Comparison of ENCODE assay signal across 32 cellular contexts in genomic region chr12:49253033-49253623, GRCh38. TPM values are rescaled to one million over a fixed set of nuclear protein-coding genes. Genes with fewer than 3 reads are reported as not detected.
DNase-seq lines count a peak whose midpoint lies in the region; ATAC-seq and TF ChIP-seq lines count a peak whose summit lies in the region.
"Had no signal": no experiment of that assay in that cellular context is flagged by ENCODE, and none has a peak within 500 bp of the region (broad histone marks: within the 10 kb centered on the region; RNA-seq: fewer than 3 reads in every experiment).

No MANE protein-coding gene starts in this region.

- CTCF ChIA-PET in BJ (lab: Yijun Ruan, JAX): interaction anchor here (0.6 to 1.4 kb wide), 3 partner anchors 8 to 76 kb away, joined by 3 to 5 read pairs (median 4); no protein-coding TSS in a partner anchor
- CTCF ChIA-PET in HEK293 (lab: Yijun Ruan, JAX): interaction anchor here (0.6 kb wide), 2 partner anchors 90 to 242 kb away, joined by 3 to 4 read pairs; no protein-coding TSS in a partner anchor

- POLR2A ChIA-PET in BJ (lab: Charles Lee) (no interaction called here), HEK293 (lab: Yijun Ruan, JAX) (interaction anchor here (0.6 to 1.5 kb wide), 2 partner anchors 11 to 142 kb away, joined by 3 to 4 read pairs; no protein-coding TSS in a partner anchor)

- TF ChIP-seq CTCF in BJ (IDR thresholded peaks at IDR 0.05; ENCODE audit: insufficient read depth, low read depth, low read length) (no peak), HEK293 (tag by site-specific recombination; IDR thresholded peaks at IDR 0.05) (no peak), mesothelial cell of epicardium (IDR thresholded peaks at IDR 0.05; ENCODE audit: unreplicated experiment) (no peak)

- no peaks in the 10 kb centered on the region for H3K36me3 Mint-ChIP-seq in activated T-helper 2 cell treated with anti-CD3 and anti-CD28 coated beads, Interferon-gamma antibody, Interleukin-2, Interleukin-4, amounts not matched to agents 10 μg/mL and 5 μg/mL and 100 μg/mL, durations not matched to agents 14 hours and 24 hours and 36 hours (ENCODE audit: low read depth)
- H3K36me3 Mint-ChIP-seq in mesothelial cell of epicardium: no peaks in the 10 kb centered on the region
- H3K36me3 Mint-ChIP-seq: activated naive CD4-positive, alpha-beta T cell treated with anti-CD3 and anti-CD28 coated beads, Interleukin-2, amount 50 U/mL, for 72 hours; IgD-negative memory B cell had no signal

- no peaks in the 10 kb centered on the region for H3K27me3 ChIP-seq in BJ (ENCODE audit: control insufficient read depth, insufficient read depth, low read length)
- H3K27me3 ChIP-seq: left lung, MG63, Peyer's patch had no signal

- H3K36me3 ChIP-seq in BJ (ENCODE audit: control insufficient read depth, insufficient read depth, low read length) (no peaks in the 10 kb centered on the region), HEK293 (ENCODE audit: control insufficient read depth in 2 of 2, insufficient read depth in 1 of 2, low read length in 2 of 2) (no peaks in the 10 kb centered on the region)
- H3K36me3 ChIP-seq: left lung, MG63, Peyer's patch had no signal

- H3K4me3 ChIP-seq in BJ (ENCODE audit: low read depth, low read length): no peak overlapping the region
- H3K4me3 ChIP-seq in HEK293 (ENCODE audit: low read depth, low read length): no peak overlapping the region
- H3K4me3 ChIP-seq: coronary artery, left lung, MG63, Peyer's patch, SK-N-MC had no signal

- DNase-seq in BJ (ENCODE audit: low read depth) (peak; percentile 43), mesothelial cell of epicardium (ENCODE audit: low spot score in 2 of 2, unreplicated experiment in 2 of 2) (no peak), NCI-H524 treated with DMSO at 0.1 percent for 48 hours (lab: John Stamatoyannopoulos, UW) (no peak), iPS-NIHi11 (ENCODE audit: low spot score) (no peak), NOMO-1 (lab: John Stamatoyannopoulos, UW; ENCODE audit: unreplicated experiment in 2 of 2) (no peak)
- DNase-seq in activated T-helper 2 cell treated with anti-CD3 and anti-CD28 coated beads, Interferon-gamma antibody, Interleukin-2, Interleukin-4, amounts not matched to agents 10 μg/mL and 5 μg/mL and 100 μg/mL, durations not matched to agents 14 hours and 24 hours and 36 hours (ENCODE audit: low spot score): no peak
- DNase-seq: activated CD4-positive, CD25-positive, alpha-beta regulatory T cell; activated CD8-positive, alpha-beta T cell treated with anti-CD3 and anti-CD28 coated beads for 36 hours; activated T-cell treated with anti-CD3 and anti-CD28 coated beads for 4 hours; DMS 273 treated with DMSO at 0.1 percent for 48 hours; endodermal cell; GF-D8; H9; left lung; MG63; NCI-H1417; NCI-H2081 treated with DMSO at 0.1 percent for 48 hours; NCI-H510A; nephron progenitor cell; NK-92 treated with Interleukin-12 subunit alpha and Interleukin-12 subunit beta, amount 100 ng/mL, for 24 hours; Peyer's patch; stimulated activated CD4-positive, alpha-beta T cell treated with anti-CD3 and anti-CD28 coated beads, Interleukin-15, amount 100 ng/mL, for 24 hours; substantia nigra had no signal

- no peaks in the 10 kb centered on the region for H3K9me3 ChIP-seq in HEK293 (ENCODE audit: control insufficient read depth, insufficient read depth, low read depth, low read length)
- H3K9me3 ChIP-seq: left lung, MG63, Peyer's patch had no signal

- ATAC-seq in HG03565 (IDR thresholded peaks at IDR 0.05; ENCODE audit: unreplicated experiment): no peak
- ATAC-seq: activated CD8-positive, alpha-beta T cell treated with anti-CD3 and anti-CD28 coated beads for 36 hours; left lung; sciatic nerve had no signal

- H3K4me1 ChIP-seq in HEK293 (ENCODE audit: control insufficient read depth, insufficient read depth, low read length): no peaks in the 10 kb centered on the region
- H3K4me1 ChIP-seq: left lung, parathyroid adenoma, Peyer's patch had no signal

- intact Hi-C loops in activated T-helper 2 cell treated with anti-CD3 and anti-CD28 coated beads, Interferon-gamma antibody, Interleukin-2, Interleukin-4, amounts not matched to agents 10 μg/mL and 5 μg/mL and 100 μg/mL, durations not matched to agents 14 hours and 24 hours and 36 hours (cut with micrococcal nuclease): no loop called here

- H3K27ac ChIP-seq in HEK293 (ENCODE audit: extremely low read depth, low read depth, low read length): no peak overlapping the region
- H3K27ac ChIP-seq: coronary artery, left lung, parathyroid adenoma, Peyer's patch, SK-N-MC had no signal

- H3K27ac Mint-ChIP-seq in activated T-helper 2 cell treated with anti-CD3 and anti-CD28 coated beads, Interferon-gamma antibody, Interleukin-2, Interleukin-4, amounts not matched to agents 10 μg/mL and 5 μg/mL and 100 μg/mL, durations not matched to agents 14 hours and 24 hours and 36 hours: peak overlapping the region; percentile 39
- H3K27ac Mint-ChIP-seq in mesothelial cell of epicardium: peak overlapping the region; percentile 50
- H3K27ac Mint-ChIP-seq: activated CD8-positive, alpha-beta T cell treated with anti-CD3 and anti-CD28 coated beads for 36 hours; activated naive CD4-positive, alpha-beta T cell treated with anti-CD3 and anti-CD28 coated beads, Interleukin-2, amount 50 U/mL, for 72 hours; endodermal cell; H9; IgD-negative memory B cell; nephron progenitor cell had no signal

- H3K9me3 Mint-ChIP-seq in activated T-helper 2 cell treated with anti-CD3 and anti-CD28 coated beads, Interferon-gamma antibody, Interleukin-2, Interleukin-4, amounts not matched to agents 10 μg/mL and 5 μg/mL and 100 μg/mL, durations not matched to agents 14 hours and 24 hours and 36 hours: no peaks in the 10 kb centered on the region
- no peaks in the 10 kb centered on the region for H3K9me3 Mint-ChIP-seq in mesothelial cell of epicardium
- H3K9me3 Mint-ChIP-seq: activated CD8-positive, alpha-beta T cell treated with anti-CD3 and anti-CD28 coated beads for 36 hours; activated naive CD4-positive, alpha-beta T cell treated with anti-CD3 and anti-CD28 coated beads, Interleukin-2, amount 50 U/mL, for 72 hours; endodermal cell; H9; IgD-negative memory B cell; nephron progenitor cell had no signal

- H3K4me1 Mint-ChIP-seq in activated T-helper 2 cell treated with anti-CD3 and anti-CD28 coated beads, Interferon-gamma antibody, Interleukin-2, Interleukin-4, amounts not matched to agents 10 μg/mL and 5 μg/mL and 100 μg/mL, durations not matched to agents 14 hours and 24 hours and 36 hours (ENCODE audit: low read depth): peaks cover 11% of the 10 kb centered on the region
- peaks cover 6% of the 10 kb centered on the region for H3K4me1 Mint-ChIP-seq in mesothelial cell of epicardium
- H3K4me1 Mint-ChIP-seq: endodermal cell, H9, IgD-negative memory B cell, nephron progenitor cell had no signal

- no peaks in the 10 kb centered on the region for H3K27me3 Mint-ChIP-seq in activated T-helper 2 cell treated with anti-CD3 and anti-CD28 coated beads, Interferon-gamma antibody, Interleukin-2, Interleukin-4, amounts not matched to agents 10 μg/mL and 5 μg/mL and 100 μg/mL, durations not matched to agents 14 hours and 24 hours and 36 hours (ENCODE audit: low read depth)
- no peaks in the 10 kb centered on the region for H3K27me3 Mint-ChIP-seq in mesothelial cell of epicardium (ENCODE audit: low read depth)
- H3K27me3 Mint-ChIP-seq: activated CD8-positive, alpha-beta T cell treated with anti-CD3 and anti-CD28 coated beads for 36 hours; IgD-negative memory B cell had no signal

- H3K4me3 Mint-ChIP-seq in activated T-helper 2 cell treated with anti-CD3 and anti-CD28 coated beads, Interferon-gamma antibody, Interleukin-2, Interleukin-4, amounts not matched to agents 10 μg/mL and 5 μg/mL and 100 μg/mL, durations not matched to agents 14 hours and 24 hours and 36 hours (ENCODE audit: low read depth): no peak overlapping the region
- H3K4me3 Mint-ChIP-seq in mesothelial cell of epicardium: no peak overlapping the region
- H3K4me3 Mint-ChIP-seq: activated CD8-positive, alpha-beta T cell treated with anti-CD3 and anti-CD28 coated beads for 36 hours; endodermal cell; H9; IgD-negative memory B cell; nephron progenitor cell had no signal

RNA-seq across cellular contexts. Expression of gene TUBA1C, which starts 11.8 kb away (rescaled TPM):
- 1,365 and 2,194 TPM in 2 replicates for polyA plus RNA-seq in BJ (2011; rRNA removed)
- 1,055 and 1,864 TPM in 2 replicates for polyA minus RNA-seq in BJ (2011; rRNA and poly(A)+ RNA removed)
- total RNA-seq in activated T-helper 2 cell treated with anti-CD3 and anti-CD28 coated beads, Interferon-gamma antibody, Interleukin-2, Interleukin-4, amounts not matched to agents 10 μg/mL and 5 μg/mL and 100 μg/mL, durations not matched to agents 14 hours and 24 hours and 36 hours: 349 and 355 TPM in 2 replicates
- total RNA-seq in mesothelial cell of epicardium: 120 to 123 TPM (median 122 TPM) in 3 replicates

RNA-seq across cellular contexts. Expression of gene PRPH, which starts 41.8 kb away (rescaled TPM):
- not detected in 2 replicates for polyA plus RNA-seq in BJ (2011; rRNA removed)
- polyA minus RNA-seq in BJ (2011; rRNA and poly(A)+ RNA removed): not detected in 2 replicates
- total RNA-seq in activated T-helper 2 cell treated with anti-CD3 and anti-CD28 coated beads, Interferon-gamma antibody, Interleukin-2, Interleukin-4, amounts not matched to agents 10 μg/mL and 5 μg/mL and 100 μg/mL, durations not matched to agents 14 hours and 24 hours and 36 hours: not detected in 2 replicates
- 0.38 TPM in 1 of 3 replicates, not detected in the others for total RNA-seq in mesothelial cell of epicardium
- total RNA-seq: activated CD8-positive, alpha-beta T cell treated with anti-CD3 and anti-CD28 coated beads for 36 hours; activated naive CD4-positive, alpha-beta T cell treated with anti-CD3 and anti-CD28 coated beads, Interleukin-2, amount 50 U/mL, for 72 hours; mononuclear cell had no signal
- polyA plus RNA-seq: IgD-negative memory B cell had no signal
